ENCODE assay signal across 1 cellular context in genomic region chr6:116511424-116512131, GRCh38.
TF ChIP-seq lines count a peak whose summit lies in the region.

CALHM5 (plus strand) TSS chr6:116511639; CDS start chr6:116511697, 58 bp downstream.

TF ChIP-seq in IMR-90, 13 proteins besides CTCF, POLR2A, EP300 and RAD21 (continued from another document):
- TF ChIP-seq MXI1 (IDR thresholded peaks at IDR 0.05; ENCODE audit: borderline replicate concordance, low read depth, low read length) (no peak), SMC3 (IDR thresholded peaks at IDR 0.05; ENCODE audit: low read depth, low read length) (peak; percentile 55), FOS (IDR thresholded peaks at IDR 0.05; ENCODE audit: low read depth, low read length) (peak; percentile 64; the same call in 1 of the 2 replicates), MAFK (IDR thresholded peaks at IDR 0.05; ENCODE audit: low read depth, low read length) (no peak), RCOR1 (IDR thresholded peaks at IDR 0.05; ENCODE audit: insufficient replicate concordance, low read length) (peak; percentile 44)
